ENCODE assay signal across 8 cellular contexts in the genomic region with DNA sequence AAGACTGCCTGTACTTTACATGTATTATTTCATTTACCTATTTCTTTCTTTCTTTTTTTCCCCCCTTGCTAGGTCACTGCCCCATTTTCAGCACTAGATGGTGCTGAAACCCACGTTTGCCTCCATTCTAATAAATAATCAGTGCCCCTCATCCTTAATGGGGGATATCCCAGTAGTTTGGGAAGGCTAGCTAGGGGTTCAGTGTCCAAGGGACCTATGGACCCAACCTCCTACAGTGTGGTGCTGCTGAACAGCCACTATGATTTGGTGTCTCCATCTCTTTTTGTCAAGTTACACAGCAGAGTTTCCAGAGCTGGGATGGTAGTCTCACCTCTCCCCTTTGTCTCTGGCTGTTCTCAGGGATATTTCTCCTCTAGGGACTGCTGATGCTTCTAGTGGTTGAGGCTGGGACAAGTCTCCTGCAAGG. TPM values are rescaled to one million over a fixed set of nuclear protein-coding genes. Genes with fewer than 3 reads are reported as not detected.
DNase-seq lines count a peak whose midpoint lies in the region; ATAC-seq and TF ChIP-seq lines count a peak whose summit lies in the region.

No MANE protein-coding gene starts in this region.

- CTCF ChIA-PET in activated CD8-positive, alpha-beta memory T cell treated with anti-CD3 and anti-CD28 coated beads, Interleukin-2, amount 10 ng/mL, durations not matched to agents 7 days and 5 days (lab: Charles Lee), result interaction anchor here (0.6 to 4.8 kb wide), 14 partner anchors 11 to 193 kb away, joined by 3 to 55 read pairs (median 4); no protein-coding TSS in a partner anchor

- H3K4me3 ChIP-seq in dorsolateral prefrontal cortex, result no peak overlapping the region

- TF ChIP-seq CTCF in dorsolateral prefrontal cortex (IDR thresholded peaks at IDR 0.05 in 54 of 56, conservative IDR thresholded peaks at IDR 0.05 in 2 of 56; ENCODE audit: low read depth in 1 of 56, partially characterized antibody in 56 of 56), result peak in 54 of 56 donors; percentile 17 to 65 (median 45)

- H3K4me3 Mint-ChIP-seq in activated CD8-positive, alpha-beta memory T cell treated with anti-CD3 and anti-CD28 coated beads, Interleukin-2, amount 10 ng/mL, durations not matched to agents 7 days and 5 days, result no peak overlapping the region

- H3K4me1 Mint-ChIP-seq in activated CD8-positive, alpha-beta memory T cell treated with anti-CD3 and anti-CD28 coated beads, Interleukin-2, amount 10 ng/mL, durations not matched to agents 7 days and 5 days, result peaks cover 3% of the 10 kb centered on the region

- peak; percentile 49 for ATAC-seq in activated CD8-positive, alpha-beta memory T cell treated with anti-CD3 and anti-CD28 coated beads, Interleukin-2, amount 10 ng/mL, durations not matched to agents 7 days and 5 days
- no peak for ATAC-seq in GM19463 (IDR thresholded peaks at IDR 0.05; ENCODE audit: unreplicated experiment)
- ATAC-seq in GM18511 (IDR thresholded peaks at IDR 0.05; ENCODE audit: unreplicated experiment), result no peak
- ATAC-seq in GM21528 (IDR thresholded peaks at IDR 0.05; ENCODE audit: low FRiP score, unreplicated experiment), result no peak

- H3K27me3 ChIP-seq in dorsolateral prefrontal cortex, result no peaks in the 10 kb centered on the region

- intact Hi-C loops in dorsolateral prefrontal cortex (cut with DNase I), result no loop called here

- H3K27ac Mint-ChIP-seq in activated CD8-positive, alpha-beta memory T cell treated with anti-CD3 and anti-CD28 coated beads, Interleukin-2, amount 10 ng/mL, durations not matched to agents 7 days and 5 days, result no peak overlapping the region

- no peaks in the 10 kb centered on the region for H3K9me3 Mint-ChIP-seq in activated CD8-positive, alpha-beta memory T cell treated with anti-CD3 and anti-CD28 coated beads, Interleukin-2, amount 10 ng/mL, durations not matched to agents 7 days and 5 days (ENCODE audit: low read depth)

- H3K27ac ChIP-seq in dorsolateral prefrontal cortex, result no peak overlapping the region

- DNase-seq in activated CD8-positive, alpha-beta memory T cell treated with anti-CD3 and anti-CD28 coated beads, Interleukin-2, amount 10 ng/mL, durations not matched to agents 7 days and 5 days, result no peak
- no peak for DNase-seq in activated CD8-positive, alpha-beta memory T cell treated with anti-CD3 and anti-CD28 coated beads, Interleukin-2, amount 50 U/mL, for 48 hours
- DNase-seq in NCI-H1694 treated with DMSO at 0.1 percent for 48 hours (lab: John Stamatoyannopoulos, UW), result peak; percentile 65
- DNase-seq in dorsolateral prefrontal cortex, result no peak
- DNase-seq in renal cortical epithelial cell (ENCODE audit: low read depth), result peak; percentile 22

- H3K27me3 Mint-ChIP-seq in activated CD8-positive, alpha-beta memory T cell treated with anti-CD3 and anti-CD28 coated beads, Interleukin-2, amount 10 ng/mL, durations not matched to agents 7 days and 5 days, result peaks cover 58% of the 10 kb centered on the region

- no peaks in the 10 kb centered on the region for H3K36me3 Mint-ChIP-seq in activated CD8-positive, alpha-beta memory T cell treated with anti-CD3 and anti-CD28 coated beads, Interleukin-2, amount 10 ng/mL, durations not matched to agents 7 days and 5 days

RNA-seq across cellular contexts. Expression of a gene that starts 6.5 kb away (rescaled TPM):
- total RNA-seq in activated CD8-positive, alpha-beta memory T cell treated with anti-CD3 and anti-CD28 coated beads, Interleukin-2, amount 10 ng/mL, durations not matched to agents 7 days and 5 days, result 10 to 100 TPM; 12.7 to 15.2 TPM
- total RNA-seq in dorsolateral prefrontal cortex, result 10 to 100 TPM; 20.2 to 33.3 (median 27.6) TPM
- 5.9 and 17.9 TPM in 2 replicates for total RNA-seq in renal cortical epithelial cell

RNA-seq across cellular contexts. Expression of a gene that starts 7.8 kb away (rescaled TPM):
- total RNA-seq in activated CD8-positive, alpha-beta memory T cell treated with anti-CD3 and anti-CD28 coated beads, Interleukin-2, amount 10 ng/mL, durations not matched to agents 7 days and 5 days, result under 1 TPM; 0.40 to 0.41 TPM
- total RNA-seq in dorsolateral prefrontal cortex (10 to 100 TPM in 4 of 120 experiments, 1 to 10 TPM in 116; 2.6 to 11.7 (median 5.9) TPM), renal cortical epithelial cell (0.87 and 12.5 TPM in 2 replicates)

Comparison
In these comparisons a context has a peak if more than half of its experiments do, and no peak if none do; other contexts are left out.
1. DNase-seq: peak in NCI-H1694 treated with DMSO at 0.1 percent for 48 hours (single experiment) and renal cortical epithelial cell (single experiment); none in activated CD8-positive, alpha-beta memory T cell treated with anti-CD3 and anti-CD28 coated beads, Interleukin-2, amount 10 ng/mL, durations not matched to agents 7 days and 5 days (single experiment), activated CD8-positive, alpha-beta memory T cell treated with anti-CD3 and anti-CD28 coated beads, Interleukin-2, amount 50 U/mL, for 48 hours (single experiment) and dorsolateral prefrontal cortex (0 of 10).